In the genomic region with DNA sequence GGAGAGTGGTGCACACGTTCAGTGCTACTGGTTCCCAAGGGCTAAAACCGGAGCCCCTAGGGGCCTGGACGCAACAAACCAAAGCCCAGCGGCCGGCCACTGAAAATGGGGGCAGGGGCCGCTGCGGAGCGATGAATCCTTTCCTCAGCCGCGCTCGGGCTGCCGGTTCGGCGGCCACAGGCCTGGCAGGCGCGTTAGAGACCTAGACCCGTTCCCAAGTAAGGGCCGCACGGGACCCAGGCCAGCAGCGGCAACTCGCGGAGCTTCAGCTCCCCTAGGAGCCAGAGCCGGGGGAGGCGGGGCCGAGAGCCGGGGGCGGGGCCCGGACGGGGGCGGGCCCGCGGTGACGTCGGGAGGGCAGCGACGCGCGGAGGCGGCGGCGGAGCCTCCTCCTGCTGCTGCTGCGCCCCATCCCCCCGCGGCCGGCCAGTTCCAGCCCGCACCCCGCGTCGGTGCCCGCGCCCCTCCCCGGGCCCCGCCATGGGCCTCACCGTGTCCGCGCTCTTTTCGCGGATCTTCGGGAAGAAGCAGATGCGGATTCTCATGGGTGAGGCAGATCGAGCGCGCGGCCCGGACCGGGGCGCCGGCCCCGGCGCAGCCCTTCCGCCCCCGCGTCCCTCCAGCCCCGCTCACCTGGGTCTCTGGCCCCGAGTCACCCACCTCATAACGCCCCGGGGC, we compare ENCODE assay signal across 8 cellular contexts. TPM values are rescaled to one million over a fixed set of nuclear protein-coding genes. Genes with fewer than 3 reads are reported as not detected.
DNase-seq lines count a peak whose midpoint lies in the region; ATAC-seq and FAIRE-seq lines count a peak whose summit lies in the region.

A gene (plus strand): TSS at position 393 of the 678 bp plus-strand sequence. CDS start 88 bp downstream, at position 481.

- peaks cover 47% of the 10 kb centered on the region for H3K4me1 Mint-ChIP-seq in activated T-helper 1 cell treated with anti-CD3 and anti-CD28 coated beads, Interleukin-12 subunit alpha, Interleukin-12 subunit beta, Interleukin-2, Interleukin-4 antibody, amounts not matched to agents 30 ng/mL and 10 ng/mL and 1 ng/mL, durations not matched to agents 14 hours and 24 hours and 36 hours (ENCODE audit: low read depth)
- H3K4me1 Mint-ChIP-seq in naive thymus-derived CD4-positive, alpha-beta T cell, result peaks cover 40 to 66% (median 57%) of the 10 kb centered on the region in 7 donors
- H3K4me1 Mint-ChIP-seq in stimulated activated naive B cell treated with anti-CD40 and anti-IgM and Interleukin-4, amounts not matched to agents 10 μg/mL and 1 μg/mL and 100 μg/mL, for 72 hours, result peaks cover 40 to 64% of the 10 kb centered on the region in 2 donors

- peaks cover 33 to 37% of the 10 kb centered on the region in 2 donors for H3K4me1 ChIP-seq in naive thymus-derived CD4-positive, alpha-beta T cell (ENCODE audit: control insufficient read depth in 2 of 2, insufficient read depth in 2 of 2, low read length in 2 of 2)

- ATAC-seq in GM21619 (IDR thresholded peaks at IDR 0.05; ENCODE audit: unreplicated experiment), result peak; percentile 64
- ATAC-seq in naive thymus-derived CD4-positive, alpha-beta T cell, result peak; percentile 91
- ATAC-seq in stimulated activated naive B cell treated with anti-CD40 and anti-IgM and Interleukin-4, amounts not matched to agents 10 μg/mL and 1 μg/mL and 100 μg/mL, for 72 hours (replicated peaks), result peak; percentile 82 to 85

- H3K27ac ChIP-seq in naive thymus-derived CD4-positive, alpha-beta T cell (ENCODE audit: low read depth, low read length), result peak within 1 kb of the TSS; percentile 93

- H3K27me3 Mint-ChIP-seq in activated T-helper 1 cell treated with anti-CD3 and anti-CD28 coated beads, Interleukin-12 subunit alpha, Interleukin-12 subunit beta, Interleukin-2, Interleukin-4 antibody, amounts not matched to agents 30 ng/mL and 10 ng/mL and 1 ng/mL, durations not matched to agents 14 hours and 24 hours and 36 hours (ENCODE audit: insufficient read depth), result peaks cover 3% of the 10 kb centered on the region
- no peaks in the 10 kb centered on the region for H3K27me3 Mint-ChIP-seq in naive thymus-derived CD4-positive, alpha-beta T cell
- H3K27me3 Mint-ChIP-seq in stimulated activated naive B cell treated with anti-CD40 and anti-IgM and Interleukin-4, amounts not matched to agents 10 μg/mL and 1 μg/mL and 100 μg/mL, for 72 hours, result no peaks in the 10 kb centered on the region

- CTCF ChIA-PET in naive thymus-derived CD4-positive, alpha-beta T cell (lab: Charles Lee), result interaction anchor here (0.7 to 1.2 kb wide), 3 partner anchors 16 to 840 kb away, joined by 3 to 4 read pairs (median 3); no protein-coding TSS in a partner anchor

- DNase-seq in DMS53 (lab: John Stamatoyannopoulos, UW), result peak; percentile 95
- peak; percentile 43 for DNase-seq in KBM-7
- DNase-seq in RCC 7860 (ENCODE audit: low spot score), result peak; percentile 58
- peak; percentile 86 for DNase-seq in activated T-helper 1 cell treated with anti-CD3 and anti-CD28 coated beads, Interleukin-12 subunit alpha, Interleukin-12 subunit beta, Interleukin-2, Interleukin-4 antibody, amounts not matched to agents 30 ng/mL and 10 ng/mL and 1 ng/mL, durations not matched to agents 14 hours and 24 hours and 36 hours (ENCODE audit: low spot score)
- peak; percentile 80 for DNase-seq in fibroblast of gingiva (ENCODE audit: low read depth)
- peak; percentile 74 to 93 (median 85) for DNase-seq in naive thymus-derived CD4-positive, alpha-beta T cell
- peak; percentile 82 for DNase-seq in stimulated activated naive B cell treated with anti-CD40 and anti-IgM and Interleukin-4, amounts not matched to agents 10 μg/mL and 1 μg/mL and 100 μg/mL, for 72 hours

- H3K9me3 Mint-ChIP-seq in activated T-helper 1 cell treated with anti-CD3 and anti-CD28 coated beads, Interleukin-12 subunit alpha, Interleukin-12 subunit beta, Interleukin-2, Interleukin-4 antibody, amounts not matched to agents 30 ng/mL and 10 ng/mL and 1 ng/mL, durations not matched to agents 14 hours and 24 hours and 36 hours, result no peaks in the 10 kb centered on the region
- H3K9me3 Mint-ChIP-seq in naive thymus-derived CD4-positive, alpha-beta T cell, result no peaks in the 10 kb centered on the region
- H3K9me3 Mint-ChIP-seq in stimulated activated naive B cell treated with anti-CD40 and anti-IgM and Interleukin-4, amounts not matched to agents 10 μg/mL and 1 μg/mL and 100 μg/mL, for 72 hours, result no peaks in the 10 kb centered on the region

- H3K4me3 Mint-ChIP-seq in activated T-helper 1 cell treated with anti-CD3 and anti-CD28 coated beads, Interleukin-12 subunit alpha, Interleukin-12 subunit beta, Interleukin-2, Interleukin-4 antibody, amounts not matched to agents 30 ng/mL and 10 ng/mL and 1 ng/mL, durations not matched to agents 14 hours and 24 hours and 36 hours, result peak within 1 kb of the TSS; percentile 98
- H3K4me3 Mint-ChIP-seq in naive thymus-derived CD4-positive, alpha-beta T cell, result peak within 1 kb of the TSS; percentile 86 to 99 (median 96)
- peak within 1 kb of the TSS; percentile 95 to 97 for H3K4me3 Mint-ChIP-seq in stimulated activated naive B cell treated with anti-CD40 and anti-IgM and Interleukin-4, amounts not matched to agents 10 μg/mL and 1 μg/mL and 100 μg/mL, for 72 hours

- peak within 1 kb of the TSS; percentile 77 for H3K4me3 ChIP-seq in naive thymus-derived CD4-positive, alpha-beta T cell (ENCODE audit: low read length)

- intact Hi-C loops in activated T-helper 1 cell treated with anti-CD3 and anti-CD28 coated beads, Interleukin-12 subunit alpha, Interleukin-12 subunit beta, Interleukin-2, Interleukin-4 antibody, amounts not matched to agents 30 ng/mL and 10 ng/mL and 1 ng/mL, durations not matched to agents 14 hours and 24 hours and 36 hours (cut with micrococcal nuclease), result loop anchor here (1.0 to 10.0 kb wide), 6 partner anchors 195 to 1149 kb away; a partner anchor contains a TSS
- intact Hi-C loops in naive thymus-derived CD4-positive, alpha-beta T cell (cut with micrococcal nuclease), result loop anchor here (1.0 to 10.0 kb wide), 13 partner anchors 63 to 1634 kb away; a partner anchor contains a TSS

- no peak for FAIRE-seq in RCC 7860 (lab: Jason Lieb, UNC)

- peaks cover 27% of the 10 kb centered on the region for H3K36me3 Mint-ChIP-seq in activated T-helper 1 cell treated with anti-CD3 and anti-CD28 coated beads, Interleukin-12 subunit alpha, Interleukin-12 subunit beta, Interleukin-2, Interleukin-4 antibody, amounts not matched to agents 30 ng/mL and 10 ng/mL and 1 ng/mL, durations not matched to agents 14 hours and 24 hours and 36 hours (ENCODE audit: low read depth)
- peaks cover 6 to 22% (median 7%) of the 10 kb centered on the region in 5 donors for H3K36me3 Mint-ChIP-seq in naive thymus-derived CD4-positive, alpha-beta T cell
- peaks cover 16 to 32% of the 10 kb centered on the region in 2 donors for H3K36me3 Mint-ChIP-seq in stimulated activated naive B cell treated with anti-CD40 and anti-IgM and Interleukin-4, amounts not matched to agents 10 μg/mL and 1 μg/mL and 100 μg/mL, for 72 hours

- H3K9me3 ChIP-seq in naive thymus-derived CD4-positive, alpha-beta T cell (ENCODE audit: control insufficient read depth in 2 of 3, low read length in 3 of 3), result no peaks in the 10 kb centered on the region

- H3K27me3 ChIP-seq in naive thymus-derived CD4-positive, alpha-beta T cell (ENCODE audit: control insufficient read depth in 2 of 2, insufficient read depth in 2 of 2, low read length in 2 of 2), result no peaks in the 10 kb centered on the region

- peak within 1 kb of the TSS; percentile 97 for H3K27ac Mint-ChIP-seq in activated T-helper 1 cell treated with anti-CD3 and anti-CD28 coated beads, Interleukin-12 subunit alpha, Interleukin-12 subunit beta, Interleukin-2, Interleukin-4 antibody, amounts not matched to agents 30 ng/mL and 10 ng/mL and 1 ng/mL, durations not matched to agents 14 hours and 24 hours and 36 hours
- peak within 1 kb of the TSS; percentile 82 to 97 (median 95) for H3K27ac Mint-ChIP-seq in naive thymus-derived CD4-positive, alpha-beta T cell
- H3K27ac Mint-ChIP-seq in stimulated activated naive B cell treated with anti-CD40 and anti-IgM and Interleukin-4, amounts not matched to agents 10 μg/mL and 1 μg/mL and 100 μg/mL, for 72 hours, result peak within 1 kb of the TSS; percentile 93

- in situ Hi-C loops in KBM-7 (cut with MboI; ENCODE audit: low pct_unique_long_range_greater_than_20kb, low sequenced_read_pairs), result no loop called here

- H3K36me3 ChIP-seq in naive thymus-derived CD4-positive, alpha-beta T cell (ENCODE audit: control insufficient read depth in 2 of 3, insufficient read depth in 3 of 3, low read length in 3 of 3), result peaks cover 0 to 26% (median 7%) of the 10 kb centered on the region in 3 experiments

- POLR2A ChIA-PET in naive thymus-derived CD4-positive, alpha-beta T cell (lab: Charles Lee), result interaction anchor here (1.0 to 5.9 kb wide), 3 partner anchors 63 to 196 kb away, joined by 3 to 40 read pairs (median 4); a partner anchor contains a TSS

RNA-seq across cellular contexts. Expression of the gene that starts here (rescaled TPM):
- total RNA-seq in activated T-helper 1 cell treated with anti-CD3 and anti-CD28 coated beads, Interleukin-12 subunit alpha, Interleukin-12 subunit beta, Interleukin-2, Interleukin-4 antibody, amounts not matched to agents 30 ng/mL and 10 ng/mL and 1 ng/mL, durations not matched to agents 14 hours and 24 hours and 36 hours, result 122 and 128 TPM in 2 replicates
- total RNA-seq in naive thymus-derived CD4-positive, alpha-beta T cell, result 100 to 1,000 TPM in 2 of 5 experiments, 10 to 100 TPM in 3; 74.6 to 113 (median 78.8) TPM
- 100 to 1,000 TPM; 144 to 158 TPM for polyA plus RNA-seq in naive thymus-derived CD4-positive, alpha-beta T cell

Comparison
In these comparisons a context has a peak if more than half of its experiments do, and no peak if none do; other contexts are left out.
1. Peak in every context shown above with its lines: DNase-seq, ATAC-seq, H3K4me3 ChIP-seq and H3K27ac ChIP-seq.
2. DNase-seq: peak in every context shown above with its lines; median percentile 95 in DMS53; 86 in activated T-helper 1 cell treated with anti-CD3 and anti-CD28 coated beads, Interleukin-12 subunit alpha, Interleukin-12 subunit beta, Interleukin-2, Interleukin-4 antibody, amounts not matched to agents 30 ng/mL and 10 ng/mL and 1 ng/mL, durations not matched to agents 14 hours and 24 hours and 36 hours; 85 in naive thymus-derived CD4-positive, alpha-beta T cell; 82 in stimulated activated naive B cell treated with anti-CD40 and anti-IgM and Interleukin-4, amounts not matched to agents 10 μg/mL and 1 μg/mL and 100 μg/mL, for 72 hours; 80 in fibroblast of gingiva; 58 in RCC 7860; 43 in KBM-7.